ENCODE assay signal across 31 cellular contexts in the genomic region with DNA sequence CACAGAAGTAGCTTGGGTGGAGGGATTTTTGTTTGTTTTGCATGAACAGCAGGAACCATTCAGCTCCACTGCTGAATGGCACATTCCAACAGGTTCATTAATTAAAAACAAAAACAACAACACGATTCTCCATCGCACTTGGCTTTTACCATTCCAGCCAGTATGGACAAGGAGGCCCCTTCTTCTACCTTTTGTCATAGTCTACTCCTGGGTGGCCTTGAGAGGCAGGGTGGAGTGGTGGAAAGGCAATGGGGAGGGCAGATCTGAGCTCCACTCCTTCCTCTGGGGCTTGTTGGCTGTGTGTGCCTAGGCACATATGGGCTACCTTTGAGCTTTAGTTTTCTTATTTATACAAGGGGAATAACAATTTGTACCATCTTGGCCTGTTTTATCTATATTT. TPM values are rescaled to one million over a fixed set of nuclear protein-coding genes. Genes with fewer than 3 reads are reported as not detected.
DNase-seq lines count a peak whose midpoint lies in the region; ATAC-seq, FAIRE-seq and TF ChIP-seq lines count a peak whose summit lies in the region.
"Had no signal": no experiment of that assay in that cellular context is flagged by ENCODE, and none has a peak within 500 bp of the region (broad histone marks: within the 10 kb centered on the region; RNA-seq: fewer than 3 reads in every experiment).

No MANE protein-coding gene starts in this region.

- H3K4me1 ChIP-seq in HepG2 (ENCODE audit: insufficient read depth, low read length) (peaks cover 86% of the 10 kb centered on the region), right lobe of liver (peaks cover 0 to 47% (median 20%) of the 10 kb centered on the region in 4 donors), keratinocyte (ENCODE audit: control insufficient read depth, extremely low read depth, insufficient read depth, low read length) (peaks cover 19% of the 10 kb centered on the region), smooth muscle cell (ENCODE audit: low read depth) (peaks cover 26% of the 10 kb centered on the region)

- CTCF ChIA-PET in HepG2 (lab: Yijun Ruan, JAX; ENCODE audit: low intra/inter-chr PET ratio, low total read pairs): no interaction called here

- H3K27ac ChIP-seq in HepG2 (ENCODE audit: extremely low read length, insufficient read depth, low read length): no peak overlapping the region
- no peak overlapping the region for H3K27ac ChIP-seq in right lobe of liver
- no peak overlapping the region for H3K27ac ChIP-seq in keratinocyte (ENCODE audit: control insufficient read depth, insufficient read depth, low read length)
- peak overlapping the region; percentile 82 for H3K27ac ChIP-seq in smooth muscle cell (ENCODE audit: low read depth)
- H3K27ac ChIP-seq in brain microvascular endothelial cell: no peak overlapping the region
- H3K27ac ChIP-seq: body of pancreas had no signal

- peak in 1 of 2 experiments; percentile 41; a peak in 2 of 4 replicates for TF ChIP-seq POLR2A in HepG2 (IDR thresholded peaks at IDR 0.05; ENCODE audit: insufficient read depth in 1 of 2, low read depth in 2 of 2, low read length in 2 of 2)
- no peak for TF ChIP-seq POLR2A in right lobe of liver (IDR thresholded peaks at IDR 0.05)

- WGBS in HepG2 (ENCODE audit: low lambda C conversion rate): 89% methylated on average over 2 of the region's 2 CpGs
- WGBS in right lobe of liver (ENCODE audit: insufficient coverage, low coverage, low lambda C conversion rate, missing lambda C conversion rate): 80% methylated on average over 2 of the region's 2 CpGs
- WGBS in smooth muscle cell (ENCODE audit: low lambda C conversion rate): 61% methylated on average over 2 of the region's 2 CpGs

- no peaks in the 10 kb centered on the region for H3K9me3 ChIP-seq in HepG2 (ENCODE audit: low read length)
- H3K9me3 ChIP-seq in right lobe of liver: no peaks in the 10 kb centered on the region
- H3K9me3 ChIP-seq in keratinocyte (ENCODE audit: control insufficient read depth, low read depth, low read length): no peaks in the 10 kb centered on the region
- no peaks in the 10 kb centered on the region for H3K9me3 ChIP-seq in smooth muscle cell (replicated peaks; ENCODE audit: low read depth)
- H3K9me3 ChIP-seq: adrenal gland, body of pancreas, MG63 had no signal

- peak overlapping the region; percentile 78 for H3K4me2 ChIP-seq in HepG2 (ENCODE audit: low read depth, low read length)
- no peak overlapping the region for H3K4me2 ChIP-seq in keratinocyte (ENCODE audit: control insufficient read depth, extremely low read depth, insufficient read depth, low read depth, low read length)
- H3K4me2 ChIP-seq in smooth muscle cell: peak overlapping the region; percentile 94

- POLR2A ChIA-PET in HepG2 (lab: Yijun Ruan, JAX): interaction anchor here (1.3 to 1.6 kb wide), 2 partner anchors 9 to 26 kb away, joined by 3 to 4 read pairs; no protein-coding TSS in a partner anchor

- H3K9ac ChIP-seq in HepG2 (ENCODE audit: insufficient read depth, low read depth, low read length): no peak overlapping the region
- H3K9ac ChIP-seq in keratinocyte (ENCODE audit: control insufficient read depth, extremely low read depth, insufficient read depth, low read length): no peak overlapping the region
- peak overlapping the region; percentile 94 for H3K9ac ChIP-seq in smooth muscle cell (ENCODE audit: low read depth)

- BruUV-seq in HepG2 (replicated peaks; lab: Mats Ljungman, UMichigan): no TSS peak

- dilution Hi-C loops in keratinocyte (cut with MboI; ENCODE audit: extremely low pct_ligation_motif_present, low sequenced_read_pairs): no loop called here

- H3K4me3 ChIP-seq in HepG2 (replicated peaks in 1 of 3; ENCODE audit: insufficient read depth in 1 of 3, low read depth in 2 of 3, low read length in 3 of 3) (no peak overlapping the region), right lobe of liver (no peak overlapping the region), keratinocyte (ENCODE audit: control insufficient read depth in 2 of 3, extremely low read depth in 1 of 3, insufficient read depth in 2 of 3, low read depth in 1 of 3, low read length in 3 of 3) (no peak overlapping the region), smooth muscle cell (peak overlapping the region; percentile 92), brain microvascular endothelial cell (ENCODE audit: low read depth, low read length) (no peak overlapping the region)
- H3K4me3 ChIP-seq: body of pancreas, MG63 had no signal

- H2AFZ ChIP-seq in HepG2 (ENCODE audit: low read length) (no peak overlapping the region), keratinocyte (ENCODE audit: control insufficient read depth, low read length) (no peak overlapping the region), smooth muscle cell (ENCODE audit: low read depth) (no peak overlapping the region)

- no peaks in the 10 kb centered on the region for H3K9me1 ChIP-seq in keratinocyte (ENCODE audit: control insufficient read depth, extremely low read depth, insufficient read depth, low read length)

- ATAC-seq in HepG2 (no peak), right lobe of liver (no peak)
- ATAC-seq: activated CD4-positive, CD25-positive, alpha-beta regulatory T cell treated with anti-CD3 and anti-CD28 coated beads, Interleukin-2, amount 50 U/mL, for 24 hours; body of pancreas; left cardiac atrium; stimulated activated effector memory CD8-positive, alpha-beta T cell treated with anti-CD3 and anti-CD28 coated beads, Interleukin-12 subunit alpha, Interleukin-12 subunit beta, amount 100 ng/mL, for 72 hours had no signal

- no peaks in the 10 kb centered on the region; a peak in 2 of 5 replicates for H3K36me3 ChIP-seq in HepG2 (replicated peaks in 1 of 2; ENCODE audit: control insufficient read depth in 1 of 2, insufficient read depth in 2 of 2, low read length in 2 of 2)
- H3K36me3 ChIP-seq in right lobe of liver: no peaks in the 10 kb centered on the region
- peaks cover 1 to 3% of the 10 kb centered on the region in 2 experiments for H3K36me3 ChIP-seq in keratinocyte (ENCODE audit: control insufficient read depth in 2 of 2, extremely low read depth in 1 of 2, insufficient read depth in 2 of 2, low read length in 2 of 2)
- H3K36me3 ChIP-seq in smooth muscle cell (ENCODE audit: low read depth): no peaks in the 10 kb centered on the region
- H3K36me3 ChIP-seq in brain microvascular endothelial cell (replicated peaks): peaks cover 39% of the 10 kb centered on the region

- peaks cover 86% of the 10 kb centered on the region for H3F3A ChIP-seq in smooth muscle cell (ENCODE audit: low read depth)

- intact Hi-C loops in HepG2 (cut with micrococcal nuclease; ENCODE audit: unreplicated experiment) (no loop called here), right lobe of liver (cut with DNase I) (no loop called here)

- in situ Hi-C loops in HepG2 (cut with HindIII; ENCODE audit: extremely low pct_ligation_motif_present, low pct_unique_long_range_greater_than_20kb) (no loop called here), brain microvascular endothelial cell (cut with HindIII; ENCODE audit: low pct_ligation_motif_present, low sequenced_read_pairs) (no loop called here)

- no peak for TF ChIP-seq RAD21 in HepG2 (CRISPR knock-in tag; IDR thresholded peaks at IDR 0.05)

- peaks cover 20% of the 10 kb centered on the region for H4K20me1 ChIP-seq in HepG2 (ENCODE audit: insufficient read depth, low read length)
- no peaks in the 10 kb centered on the region for H4K20me1 ChIP-seq in keratinocyte (ENCODE audit: control insufficient read depth, extremely low read depth, insufficient read depth, low read length)
- peaks cover 96% of the 10 kb centered on the region for H4K20me1 ChIP-seq in smooth muscle cell (ENCODE audit: low read depth)

- no peak for DNase-seq in HepG2 (ENCODE audit: low spot score)
- DNase-seq in right lobe of liver: no peak
- no peak for DNase-seq in keratinocyte (ENCODE audit: low read depth, low spot score)
- DNase-seq in smooth muscle cell (lab: John Stamatoyannopoulos, UW; ENCODE audit: unreplicated experiment): no peak
- no peak for DNase-seq in brain microvascular endothelial cell
- no peak for DNase-seq in HCEC 1CT
- DNase-seq in stimulated activated CD4-positive, alpha-beta T cell treated with anti-CD3 and anti-CD28 coated beads, Interleukin-15, amount 100 ng/mL, for 24 hours: no peak
- no peak for DNase-seq in NCI-H526 treated with DMSO at 0.1 percent for 48 hours (lab: John Stamatoyannopoulos, UW)
- DNase-seq: activated CD4-positive, alpha-beta memory T cell treated with anti-CD3 and anti-CD28 coated beads for 36 hours; activated CD8-positive, alpha-beta memory T cell treated with anti-CD3 and anti-CD28 coated beads, Interleukin-2, amount 50 U/mL, for 48 hours; activated naive CD4-positive, alpha-beta T cell treated with anti-CD3 and anti-CD28 coated beads for 36 hours; adrenal gland; body of pancreas; CD4-positive, alpha-beta T cell; GOT3; hypothalamus; KG1; left cardiac atrium; mesendoderm; MG63; NCI-H1105 treated with DMSO at 0.1 percent for 48 hours; NCI-H187 treated with DMSO at 0.1 percent for 48 hours; NCI-H2171; NCI-H510A treated with DMSO at 0.1 percent for 48 hours; NK-92 treated with Interleukin-12 subunit alpha and Interleukin-12 subunit beta, amount 100 ng/mL, for 24 hours; Right ventricle myocardium superior; T-helper 2 cell had no signal

- TF ChIP-seq EP300 in HepG2 (IDR thresholded peaks at IDR 0.05; ENCODE audit: low read depth in 2 of 2, low read length in 2 of 2) (no peak), HepG2 (CRISPR knock-in tag; IDR thresholded peaks at IDR 0.05; ENCODE audit: borderline replicate concordance) (no peak)

- no peak for FAIRE-seq in HepG2 (lab: Jason Lieb, UNC)
- FAIRE-seq in keratinocyte (lab: Jason Lieb, UNC): peak; percentile 17
- FAIRE-seq: D721Med had no signal

- TF ChIP-seq CTCF in HepG2 (CRISPR knock-in tag; IDR thresholded peaks at IDR 0.05): no peak
- no peak for TF ChIP-seq CTCF in right lobe of liver (IDR thresholded peaks at IDR 0.05)
- TF ChIP-seq CTCF in keratinocyte (optimal IDR thresholded peaks at IDR 0.05 in 1 of 3, IDR thresholded peaks at IDR 0.05 in 1 of 3, conservative IDR thresholded peaks at IDR 0.05 in 1 of 3; ENCODE audit: extremely low read depth in 1 of 3, insufficient read depth in 2 of 3, low read length in 3 of 3): no peak
- no peak for TF ChIP-seq CTCF in smooth muscle cell (IDR thresholded peaks at IDR 0.05; ENCODE audit: borderline replicate concordance, insufficient read depth, poor library complexity, severe bottlenecking)
- no peak for TF ChIP-seq CTCF in brain microvascular endothelial cell (IDR thresholded peaks at IDR 0.05; ENCODE audit: low read depth, low read length, missing control alignments)

- H3K79me2 ChIP-seq in HepG2 (ENCODE audit: insufficient read depth, low read length): peaks cover 85% of the 10 kb centered on the region
- H3K79me2 ChIP-seq in keratinocyte (ENCODE audit: control insufficient read depth, insufficient read depth, low read length): peaks cover 21% of the 10 kb centered on the region
- peaks cover 96% of the 10 kb centered on the region for H3K79me2 ChIP-seq in smooth muscle cell (ENCODE audit: low read depth)

- H3K27me3 ChIP-seq in HepG2 (ENCODE audit: control insufficient read depth in 1 of 2, insufficient read depth in 2 of 2, low read length in 2 of 2) (no peaks in the 10 kb centered on the region), right lobe of liver (no peaks in the 10 kb centered on the region), keratinocyte (ENCODE audit: control insufficient read depth, extremely low read depth, insufficient read depth, low read length) (no peaks in the 10 kb centered on the region), smooth muscle cell (ENCODE audit: low read depth) (no peaks in the 10 kb centered on the region), brain microvascular endothelial cell (replicated peaks) (no peaks in the 10 kb centered on the region)
- H3K27me3 ChIP-seq: adrenal gland, MG63 had no signal

RNA-seq across cellular contexts. Expression of a gene that starts 4.8 kb away (rescaled TPM):
- 28.7 and 57.3 TPM in 2 replicates for total RNA-seq in HepG2 (2016; rRNA removed; fragmentation: Illumina TruSeq; extraction: Trizol)
- 5.1 and 5.6 TPM in 2 replicates for total RNA-seq in HepG2 (2016; cell fraction: cytosol; rRNA removed; fragmentation: Illumina TruSeq; extraction: Trizol; ENCODE audit: low read depth)
- 26.3 and 55.6 TPM in 2 replicates for total RNA-seq in HepG2 (2016; cell fraction: insoluble cytoplasmic fraction; rRNA removed; fragmentation: Illumina TruSeq; extraction: Trizol)
- 17.2 and 19.0 TPM in 2 replicates for total RNA-seq in HepG2 (2016; cell fraction: membrane; rRNA removed; fragmentation: Illumina TruSeq; extraction: Trizol)
- total RNA-seq in HepG2 (2016; cell fraction: nucleus; rRNA removed; fragmentation: Illumina TruSeq; extraction: Trizol): 55.3 and 66.5 TPM in 2 replicates
- polyA plus RNA-seq in HepG2 (2011; rRNA removed): 75.2 and 86.6 TPM in 2 replicates
- 67.3 and 72.2 TPM in 2 replicates for polyA plus RNA-seq in HepG2 (2011; cell fraction: cytosol; rRNA removed)
- 29.5 and 30.5 TPM in 2 replicates for polyA plus RNA-seq in HepG2 (2011; cell fraction: nucleus; rRNA removed)
- polyA plus RNA-seq in HepG2 (2012): 89.9 and 107 TPM in 2 replicates
- 5.5 TPM in 2 replicates for polyA plus RNA-seq in HepG2 (2016; cell fraction: cytosol; fragmentation: Illumina TruSeq; extraction: Trizol; ENCODE audit: low read depth)
- 30.6 and 38.9 TPM in 2 replicates for polyA plus RNA-seq in HepG2 (2016; cell fraction: insoluble cytoplasmic fraction; fragmentation: Illumina TruSeq; extraction: Trizol; ENCODE audit: low read depth)
- polyA plus RNA-seq in HepG2 (2016; cell fraction: membrane; fragmentation: Illumina TruSeq; extraction: Trizol; ENCODE audit: low read depth): 12.2 and 12.9 TPM in 2 replicates
- 90.8 and 96.2 TPM in 2 replicates for polyA plus RNA-seq in HepG2 (2016; cell fraction: nucleus; fragmentation: Illumina TruSeq; extraction: Trizol; ENCODE audit: insufficient read depth, low read depth)
- polyA minus RNA-seq in HepG2 (2011; rRNA and poly(A)+ RNA removed; ENCODE audit: low replicate concordance): 7.2 and 107 TPM in 2 replicates
- polyA minus RNA-seq in HepG2 (2011; cell fraction: cytosol; rRNA and poly(A)+ RNA removed): 51.1 and 55.3 TPM in 2 replicates
- 20.5 and 25.0 TPM in 2 replicates for polyA minus RNA-seq in HepG2 (2011; cell fraction: nucleus; rRNA and poly(A)+ RNA removed)
- 10 to 100 TPM; 21.9 to 58.6 (median 52.7) TPM for total RNA-seq in right lobe of liver
- polyA plus RNA-seq in keratinocyte: 26.2 to 48.0 TPM (median 34.3 TPM) in 3 replicates
- polyA plus RNA-seq in keratinocyte (2011; ENCODE audit: low read depth): 6.5 TPM
- 19.8 and 24.7 TPM in 2 replicates for polyA plus RNA-seq in keratinocyte (2011; cell fraction: cytosol; rRNA removed)
- 59.4 and 63.8 TPM in 2 replicates for polyA plus RNA-seq in keratinocyte (2011; cell fraction: nucleus; rRNA removed)
- polyA plus RNA-seq in keratinocyte (2012; ENCODE audit: low replicate concordance): 13.0 and 47.5 TPM in 2 replicates
- 40.6 to 57.9 TPM (median 43.2 TPM) in 3 replicates for polyA minus RNA-seq in keratinocyte
- polyA minus RNA-seq in keratinocyte (2011; cell fraction: cytosol; rRNA and poly(A)+ RNA removed): 24.2 TPM
- 33.6 and 53.5 TPM in 2 replicates for polyA minus RNA-seq in keratinocyte (2011; cell fraction: nucleus; rRNA and poly(A)+ RNA removed)
- total RNA-seq in smooth muscle cell: 3,114 and 3,210 TPM in 2 replicates
- 3,050 and 3,942 TPM in 2 replicates for polyA plus RNA-seq in smooth muscle cell
- total RNA-seq: activated CD4-positive, alpha-beta memory T cell treated with anti-CD3 and anti-CD28 coated beads for 36 hours; activated naive CD4-positive, alpha-beta T cell treated with anti-CD3 and anti-CD28 coated beads for 36 hours; activated T-helper 1 cell treated with anti-CD3 and anti-CD28 coated beads, Interleukin-12 subunit alpha, Interleukin-12 subunit beta, Interleukin-2, Interleukin-4 antibody, amounts not matched to agents 30 ng/mL and 10 ng/mL and 1 ng/mL, durations not matched to agents 14 hours and 24 hours and 36 hours had no signal

Comparison
In these comparisons a context has a peak if more than half of its experiments do, and no peak if none do; other contexts are left out.
1. RNA of a gene that starts 4.8 kb away (total RNA-seq): 3,114 to 3,210 TPM in smooth muscle cell; 5.1 to 66.5 TPM in HepG2 and 21.9 to 58.6 TPM in right lobe of liver; every median in the first group is over 10 times any median in the second.